In the genomic region with DNA sequence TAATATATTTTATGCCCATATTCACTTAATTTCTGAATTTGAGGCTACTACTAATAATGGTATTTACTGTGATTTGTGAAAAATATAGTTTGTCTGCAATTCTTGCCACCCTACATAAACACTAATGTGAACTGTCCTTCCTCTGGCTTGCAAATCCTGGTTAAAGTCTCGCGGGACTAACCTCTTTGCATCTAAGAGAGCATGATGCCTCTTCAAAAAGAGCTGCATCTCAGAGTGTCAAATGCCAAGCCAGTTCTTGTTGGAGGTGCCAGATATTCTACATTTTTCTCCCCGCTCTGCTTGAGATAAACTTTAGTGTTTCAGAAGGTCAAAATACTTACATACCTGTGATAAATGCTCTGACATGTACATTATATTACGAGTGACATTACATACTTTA, we compare ENCODE assay signal across 1 cellular context.
TF ChIP-seq lines count a peak whose summit lies in the region.

No MANE protein-coding gene starts in this region.

TF ChIP-seq in GM23338, 12 proteins besides CTCF, POLR2A, EP300 and RAD21 (continued from another document):
- TF ChIP-seq ZNF114 (CRISPR knock-in tag; IDR thresholded peaks at IDR 0.05), result no peak
- no peak for TF ChIP-seq STAT1 (IDR thresholded peaks at IDR 0.05; ENCODE audit: unreplicated experiment)
- TF ChIP-seq, protein P1, sequence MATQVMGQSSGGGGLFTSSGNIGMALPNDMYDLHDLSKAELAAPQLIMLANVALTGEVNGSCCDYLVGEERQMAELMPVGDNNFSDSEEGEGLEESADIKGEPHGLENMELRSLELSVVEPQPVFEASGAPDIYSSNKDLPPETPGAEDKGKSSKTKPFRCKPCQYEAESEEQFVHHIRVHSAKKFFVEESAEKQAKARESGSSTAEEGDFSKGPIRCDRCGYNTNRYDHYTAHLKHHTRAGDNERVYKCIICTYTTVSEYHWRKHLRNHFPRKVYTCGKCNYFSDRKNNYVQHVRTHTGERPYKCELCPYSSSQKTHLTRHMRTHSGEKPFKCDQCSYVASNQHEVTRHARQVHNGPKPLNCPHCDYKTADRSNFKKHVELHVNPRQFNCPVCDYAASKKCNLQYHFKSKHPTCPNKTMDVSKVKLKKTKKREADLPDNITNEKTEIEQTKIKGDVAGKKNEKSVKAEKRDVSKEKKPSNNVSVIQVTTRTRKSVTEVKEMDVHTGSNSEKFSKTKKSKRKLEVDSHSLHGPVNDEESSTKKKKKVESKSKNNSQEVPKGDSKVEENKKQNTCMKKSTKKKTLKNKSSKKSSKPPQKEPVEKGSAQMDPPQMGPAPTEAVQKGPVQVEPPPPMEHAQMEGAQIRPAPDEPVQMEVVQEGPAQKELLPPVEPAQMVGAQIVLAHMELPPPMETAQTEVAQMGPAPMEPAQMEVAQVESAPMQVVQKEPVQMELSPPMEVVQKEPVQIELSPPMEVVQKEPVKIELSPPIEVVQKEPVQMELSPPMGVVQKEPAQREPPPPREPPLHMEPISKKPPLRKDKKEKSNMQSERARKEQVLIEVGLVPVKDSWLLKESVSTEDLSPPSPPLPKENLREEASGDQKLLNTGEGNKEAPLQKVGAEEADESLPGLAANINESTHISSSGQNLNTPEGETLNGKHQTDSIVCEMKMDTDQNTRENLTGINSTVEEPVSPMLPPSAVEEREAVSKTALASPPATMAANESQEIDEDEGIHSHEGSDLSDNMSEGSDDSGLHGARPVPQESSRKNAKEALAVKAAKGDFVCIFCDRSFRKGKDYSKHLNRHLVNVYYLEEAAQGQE (IDR thresholded peaks at IDR 0.05; ENCODE audit: unreplicated experiment), result no peak
- TF ChIP-seq EZH2 (IDR thresholded peaks at IDR 0.05; ENCODE audit: low read depth, unreplicated experiment), result no peak
- TF ChIP-seq JUNB (IDR thresholded peaks at IDR 0.05; ENCODE audit: unreplicated experiment), result no peak
- no peak for TF ChIP-seq POLR2AphosphoS5 (IDR thresholded peaks at IDR 0.05; ENCODE audit: low read depth)
- TF ChIP-seq EZH2phosphoT487 (IDR thresholded peaks at IDR 0.05; ENCODE audit: unreplicated experiment), result no peak
